1 cellular context compared by ENCODE assay signal in genomic region chr20:40309731-40310130, GRCh38.
TF ChIP-seq lines count a peak whose summit lies in the region.

No MANE protein-coding gene starts in this region.

TF ChIP-seq in GM23338, 12 proteins besides CTCF, POLR2A, EP300 and RAD21 (continued from another document):
- TF ChIP-seq, protein P1, sequence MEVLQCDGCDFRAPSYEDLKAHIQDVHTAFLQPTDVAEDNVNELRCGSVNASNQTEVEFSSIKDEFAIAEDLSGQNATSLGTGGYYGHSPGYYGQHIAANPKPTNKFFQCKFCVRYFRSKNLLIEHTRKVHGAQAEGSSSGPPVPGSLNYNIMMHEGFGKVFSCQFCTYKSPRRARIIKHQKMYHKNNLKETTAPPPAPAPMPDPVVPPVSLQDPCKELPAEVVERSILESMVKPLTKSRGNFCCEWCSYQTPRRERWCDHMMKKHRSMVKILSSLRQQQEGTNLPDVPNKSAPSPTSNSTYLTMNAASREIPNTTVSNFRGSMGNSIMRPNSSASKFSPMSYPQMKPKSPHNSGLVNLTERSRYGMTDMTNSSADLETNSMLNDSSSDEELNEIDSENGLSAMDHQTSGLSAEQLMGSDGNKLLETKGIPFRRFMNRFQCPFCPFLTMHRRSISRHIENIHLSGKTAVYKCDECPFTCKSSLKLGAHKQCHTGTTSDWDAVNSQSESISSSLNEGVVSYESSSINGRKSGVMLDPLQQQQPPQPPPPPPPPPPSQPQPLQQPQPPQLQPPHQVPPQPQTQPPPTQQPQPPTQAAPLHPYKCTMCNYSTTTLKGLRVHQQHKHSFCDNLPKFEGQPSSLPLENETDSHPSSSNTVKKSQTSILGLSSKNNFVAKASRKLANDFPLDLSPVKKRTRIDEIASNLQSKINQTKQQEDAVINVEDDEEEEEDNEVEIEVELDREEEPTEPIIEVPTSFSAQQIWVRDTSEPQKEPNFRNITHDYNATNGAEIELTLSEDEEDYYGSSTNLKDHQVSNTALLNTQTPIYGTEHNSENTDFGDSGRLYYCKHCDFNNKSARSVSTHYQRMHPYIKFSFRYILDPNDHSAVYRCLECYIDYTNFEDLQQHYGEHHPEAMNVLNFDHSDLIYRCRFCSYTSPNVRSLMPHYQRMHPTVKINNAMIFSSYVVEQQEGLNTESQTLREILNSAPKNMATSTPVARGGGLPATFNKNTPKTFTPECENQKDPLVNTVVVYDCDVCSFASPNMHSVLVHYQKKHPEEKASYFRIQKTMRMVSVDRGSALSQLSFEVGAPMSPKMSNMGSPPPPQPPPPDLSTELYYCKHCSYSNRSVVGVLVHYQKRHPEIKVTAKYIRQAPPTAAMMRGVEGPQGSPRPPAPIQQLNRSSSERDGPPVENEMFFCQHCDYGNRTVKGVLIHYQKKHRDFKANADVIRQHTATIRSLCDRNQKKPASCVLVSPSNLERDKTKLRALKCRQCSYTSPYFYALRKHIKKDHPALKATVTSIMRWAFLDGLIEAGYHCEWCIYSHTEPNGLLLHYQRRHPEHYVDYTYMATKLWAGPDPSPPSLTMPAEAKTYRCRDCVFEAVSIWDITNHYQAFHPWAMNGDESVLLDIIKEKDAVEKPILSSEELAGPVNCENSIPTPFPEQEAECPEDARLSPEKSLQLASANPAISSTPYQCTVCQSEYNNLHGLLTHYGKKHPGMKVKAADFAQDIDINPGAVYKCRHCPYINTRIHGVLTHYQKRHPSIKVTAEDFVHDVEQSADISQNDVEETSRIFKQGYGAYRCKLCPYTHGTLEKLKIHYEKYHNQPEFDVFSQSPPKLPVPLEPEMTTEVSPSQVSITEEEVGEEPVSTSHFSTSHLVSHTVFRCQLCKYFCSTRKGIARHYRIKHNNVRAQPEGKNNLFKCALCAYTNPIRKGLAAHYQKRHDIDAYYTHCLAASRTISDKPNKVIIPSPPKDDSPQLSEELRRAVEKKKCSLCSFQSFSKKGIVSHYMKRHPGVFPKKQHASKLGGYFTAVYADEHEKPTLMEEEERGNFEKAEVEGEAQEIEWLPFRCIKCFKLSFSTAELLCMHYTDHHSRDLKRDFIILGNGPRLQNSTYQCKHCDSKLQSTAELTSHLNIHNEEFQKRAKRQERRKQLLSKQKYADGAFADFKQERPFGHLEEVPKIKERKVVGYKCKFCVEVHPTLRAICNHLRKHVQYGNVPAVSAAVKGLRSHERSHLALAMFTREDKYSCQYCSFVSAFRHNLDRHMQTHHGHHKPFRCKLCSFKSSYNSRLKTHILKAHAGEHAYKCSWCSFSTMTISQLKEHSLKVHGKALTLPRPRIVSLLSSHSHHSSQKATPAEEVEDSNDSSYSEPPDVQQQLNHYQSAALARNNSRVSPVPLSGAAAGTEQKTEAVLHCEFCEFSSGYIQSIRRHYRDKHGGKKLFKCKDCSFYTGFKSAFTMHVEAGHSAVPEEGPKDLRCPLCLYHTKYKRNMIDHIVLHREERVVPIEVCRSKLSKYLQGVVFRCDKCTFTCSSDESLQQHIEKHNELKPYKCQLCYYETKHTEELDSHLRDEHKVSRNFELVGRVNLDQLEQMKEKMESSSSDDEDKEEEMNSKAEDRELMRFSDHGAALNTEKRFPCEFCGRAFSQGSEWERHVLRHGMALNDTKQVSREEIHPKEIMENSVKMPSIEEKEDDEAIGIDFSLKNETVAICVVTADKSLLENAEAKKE (CRISPR knock-in tag; IDR thresholded peaks at IDR 0.05) = no peak
- TF ChIP-seq POLR2AphosphoS5 (IDR thresholded peaks at IDR 0.05; ENCODE audit: low read depth) (no peak), ETS1 (IDR thresholded peaks at IDR 0.05) (no peak), CREB1 (CRISPR knock-in tag; IDR thresholded peaks at IDR 0.05; ENCODE audit: low read depth) (no peak), EZH2phosphoT487 (IDR thresholded peaks at IDR 0.05; ENCODE audit: unreplicated experiment) (no peak), EZH2 (IDR thresholded peaks at IDR 0.05; ENCODE audit: low read depth, unreplicated experiment) (no peak)
